In genomic region chr13:44431150-44431549, GRCh38 we compare ENCODE assay signal across 1 cellular context.
TF ChIP-seq lines count a peak whose summit lies in the region.

No MANE protein-coding gene starts in this region.

TF ChIP-seq in neural cell, 6 proteins besides CTCF, POLR2A, EP300 and RAD21 (continued from another document):
- TF ChIP-seq REST (IDR thresholded peaks at IDR 0.05; ENCODE audit: borderline replicate concordance) (no peak), TAF1 (IDR thresholded peaks at IDR 0.05; ENCODE audit: low read depth) (no peak)
